ENCODE assay signal across 9 cellular contexts in the genomic region with DNA sequence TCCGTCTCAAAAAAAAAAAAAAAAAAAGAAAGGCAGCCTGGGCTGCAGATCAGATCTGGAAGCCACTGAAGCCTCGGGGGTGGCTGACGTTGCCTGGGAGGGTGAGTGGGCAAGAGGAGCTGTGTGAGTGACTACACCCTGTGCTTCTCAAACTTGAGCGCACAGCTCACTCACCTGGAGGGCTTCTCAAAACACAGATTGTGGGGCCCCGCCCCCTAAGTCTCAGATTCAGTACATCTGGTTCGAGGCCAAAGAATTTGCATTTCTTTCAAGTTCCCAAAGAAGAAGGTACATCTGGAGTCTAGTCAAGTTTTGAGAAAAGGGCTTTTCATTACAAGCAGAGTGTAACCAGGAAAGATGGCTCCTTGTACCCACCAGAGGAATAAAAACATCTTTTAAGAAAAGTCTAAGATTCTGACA.
DNase-seq lines count a peak whose midpoint lies in the region; ATAC-seq, FAIRE-seq and TF ChIP-seq lines count a peak whose summit lies in the region.
"Had no signal": no experiment of that assay in that cellular context is flagged by ENCODE, and none has a peak within 500 bp of the region (broad histone marks: within the 10 kb centered on the region; RNA-seq: fewer than 3 reads in every experiment).

No MANE protein-coding gene starts in this region.

- no peak overlapping the region for H2BK15ac ChIP-seq in neuronal stem cell (ENCODE audit: low read length)

- H3K14ac ChIP-seq in neuronal stem cell (ENCODE audit: low read length), result no peak overlapping the region

- no peak overlapping the region for H3K27ac ChIP-seq in neuronal stem cell (replicated peaks; ENCODE audit: low read length)

- H3K23ac ChIP-seq in neuronal stem cell (ENCODE audit: low read depth, low read length, poor library complexity), result no peak overlapping the region

- no peaks in the 10 kb centered on the region for H3K27me3 ChIP-seq in neuronal stem cell (ENCODE audit: control insufficient read depth in 3 of 3, insufficient read depth in 3 of 3, low read depth in 1 of 3, low read length in 3 of 3)

- POLR2A ChIA-PET in GM10248 (lab: Yijun Ruan, JAX), result interaction anchor here (0.6 to 0.7 kb wide), 5 partner anchors 25 to 607 kb away, joined by 3 to 7 read pairs (median 3); no protein-coding TSS in a partner anchor

- H3K4me2 ChIP-seq in neuronal stem cell (ENCODE audit: insufficient read depth, low read length, poor library complexity, severe bottlenecking), result no peak overlapping the region

- no peak overlapping the region for H3K9ac ChIP-seq in neuronal stem cell (ENCODE audit: low read depth, low read length, poor library complexity)

- no peaks in the 10 kb centered on the region for H3K79me1 ChIP-seq in neuronal stem cell (ENCODE audit: low read depth, low read length)

- H2BK5ac ChIP-seq in neuronal stem cell (ENCODE audit: low read length), result no peak overlapping the region

- DNase-seq in GM10248 (ENCODE audit: extremely low spot score) (peak; percentile 75), H54 (ENCODE audit: insufficient read length, low spot score) (no peak), lower leg skin (ENCODE audit: low spot score in 2 of 2) (no peak), neuronal stem cell (ENCODE audit: low spot score) (no peak), hippocampal formation (lab: John Stamatoyannopoulos, UW) (no peak)

- H3K4me1 ChIP-seq in neuronal stem cell (ENCODE audit: control insufficient read depth in 2 of 2, insufficient read depth in 1 of 2, low read depth in 1 of 2, low read length in 2 of 2), result peaks cover 0 to 4% of the 10 kb centered on the region in 2 donors

- WGBS in lower leg skin, 2 donors, result 22 to 36% methylated on average over 6 of the region's 6 CpGs
- WGBS in neuronal stem cell (ENCODE audit: extremely low coverage in 2 of 2, insufficient read length in 2 of 2, insufficient replicate concordance in 1 of 2), 2 donors, result no CpG with 5 or more reads among the region's 6 CpGs

- no peaks in the 10 kb centered on the region for H3K9me3 ChIP-seq in neuronal stem cell (replicated peaks in 1 of 2; ENCODE audit: control insufficient read depth in 2 of 2, insufficient read depth in 1 of 2, low read depth in 1 of 2, low read length in 2 of 2)

- H3K4me3 ChIP-seq in lower leg skin (ENCODE audit: low read depth, poor library complexity, severe bottlenecking) (no peak overlapping the region), neuronal stem cell (ENCODE audit: low read length in 2 of 2) (no peak overlapping the region)

- no peak overlapping the region for H4K91ac ChIP-seq in neuronal stem cell (ENCODE audit: low read depth, low read length, poor library complexity)

- H2BK120ac ChIP-seq in neuronal stem cell (ENCODE audit: low read depth, low read length), result no peak overlapping the region

- no peak overlapping the region for H2AFZ ChIP-seq in neuronal stem cell (ENCODE audit: low read length)

- TF ChIP-seq POLR2A in H54 (IDR thresholded peaks at IDR 0.05; ENCODE audit: low read depth, low read length) (no peak), lower leg skin (IDR thresholded peaks at IDR 0.05) (no peak)

- intact Hi-C loops in lower leg skin (cut with DNase I; ENCODE audit: low total_unique reads), result loop anchor here (5.0 to 10.0 kb wide), 2 partner anchors 608 to 820 kb away; no protein-coding TSS in a partner anchor

- H3K4ac ChIP-seq in neuronal stem cell (ENCODE audit: low read length), result no peak overlapping the region

- no peaks in the 10 kb centered on the region for H3K36me3 ChIP-seq in neuronal stem cell (replicated peaks in 1 of 2; ENCODE audit: control insufficient read depth in 2 of 2, insufficient read depth in 2 of 2, low read length in 2 of 2)

- no peak for TF ChIP-seq CTCF in GM10248 (IDR thresholded peaks at IDR 0.05; ENCODE audit: control extremely low read depth, extremely low read depth, low read depth, missing control alignments)
- no peak for TF ChIP-seq CTCF in lower leg skin (IDR thresholded peaks at IDR 0.05)

- H3K18ac ChIP-seq in neuronal stem cell (ENCODE audit: low read length), result no peak overlapping the region

- no peak for FAIRE-seq in H54 (lab: Jason Lieb, UNC)
- FAIRE-seq: islet of Langerhans had no signal

- no peak overlapping the region for H2BK12ac ChIP-seq in neuronal stem cell (ENCODE audit: low read length)

- H2AK5ac ChIP-seq in neuronal stem cell (ENCODE audit: low read depth, low read length), result no peak overlapping the region

- CTCF ChIA-PET in GM10248 (lab: Yijun Ruan, JAX), result interaction anchor here (1.0 to 2.6 kb wide), 13 partner anchors 13 to 455 kb away, joined by 3 to 13 read pairs (median 3); no protein-coding TSS in a partner anchor

- no peak overlapping the region for H4K8ac ChIP-seq in neuronal stem cell (ENCODE audit: low read depth, low read length)

- ATAC-seq in GM21390 (IDR thresholded peaks at IDR 0.05; ENCODE audit: unreplicated experiment), result peak; percentile 84
- peak; percentile 83 for ATAC-seq in HG03521 (IDR thresholded peaks at IDR 0.05; ENCODE audit: unreplicated experiment)
- peak; percentile 59 for ATAC-seq in esophagus mucosa
